Comparison of ENCODE assay signal across 31 cellular contexts in genomic region chr12:107011519-107011918, GRCh38.
"Had no signal": no experiment of that assay in that cellular context is flagged by ENCODE, and none has a peak within 500 bp of the region (broad histone marks: within the 10 kb centered on the region; RNA-seq: fewer than 3 reads in every experiment).

No MANE protein-coding gene starts in this region.

- ATAC-seq: Panc1, SK-N-SH treated with all-trans-retinoic acid at 6 μM for 48 hours had no signal

- H3K36me3 ChIP-seq: MG63 had no signal

- H3K9me3 ChIP-seq: MG63 had no signal

- H3K4me3 ChIP-seq: MG63, PC-9, SK-N-MC had no signal

- H3K27ac ChIP-seq: PC-9, RWPE1, SK-N-MC had no signal

- DNase-seq: Kasumi-1, KG1, MG63, NCI-H1048, NCI-H1092 treated with DMSO at 0.1 percent for 48 hours, NCI-H1105 treated with DMSO at 0.1 percent for 48 hours, NCI-H1417, NCI-H1436, NCI-H146, NCI-H1694, NCI-H187, NCI-H1930, NCI-H2029 treated with DMSO at 0.1 percent for 48 hours, NCI-H2081 treated with DMSO at 0.1 percent for 48 hours, NCI-H2107, NCI-H2171, NCI-H226, NCI-H446 treated with DMSO at 0.1 percent for 48 hours, NCI-H510A, NCI-H524, NCI-H526, NCI-H69, NCI-H748 treated with DMSO at 0.1 percent for 48 hours, NCI-H82, PC-9, Right ventricle myocardium superior, SHP77 treated with DMSO at 0.1 percent for 48 hours had no signal

- H3K4me2 ChIP-seq: PC-9 had no signal

- H2AFZ ChIP-seq: PC-9 had no signal

- H3K27me3 ChIP-seq: MG63 had no signal
